In genomic region chr17:47686661-47687327, GRCh38 we compare ENCODE assay signal across 1 cellular context.
A peak's percentile ranks its signal among the peaks of the same experiment; 100 is the strongest.
TF ChIP-seq lines count a peak whose summit lies in the region.

No MANE protein-coding gene starts in this region.

TF ChIP-seq in HepG2, 621 proteins besides CTCF, POLR2A, EP300 and RAD21 (continued from another document and continues in another):
- TF ChIP-seq SMC3 (IDR thresholded peaks at IDR 0.05; ENCODE audit: low read length) (no peak), MYC (CRISPR knock-in tag; IDR thresholded peaks at IDR 0.05; ENCODE audit: borderline replicate concordance) (no peak), PTBP1 (IDR thresholded peaks at IDR 0.05; ENCODE audit: low read depth, low read length, poor library complexity, severe bottlenecking) (no peak), TSC22D2 (CRISPR knock-in tag; IDR thresholded peaks at IDR 0.05; ENCODE audit: borderline replicate concordance) (no peak), AGO1 (IDR thresholded peaks at IDR 0.05; ENCODE audit: low read depth, low read length, poor library complexity, severe bottlenecking) (no peak), ZNF768 (CRISPR knock-in tag; IDR thresholded peaks at IDR 0.05) (no peak), ZNF703 (CRISPR knock-in tag; IDR thresholded peaks at IDR 0.05; ENCODE audit: borderline replicate concordance) (no peak), KLF11 (CRISPR knock-in tag; IDR thresholded peaks at IDR 0.05) (no peak), HIVEP1 (CRISPR knock-in tag; IDR thresholded peaks at IDR 0.05) (no peak), ZKSCAN5 (CRISPR knock-in tag; IDR thresholded peaks at IDR 0.05) (no peak), ZNF563 (CRISPR knock-in tag; IDR thresholded peaks at IDR 0.05) (no peak), HOXA7 (CRISPR knock-in tag; IDR thresholded peaks at IDR 0.05) (no peak), PCBP1 (IDR thresholded peaks at IDR 0.05; ENCODE audit: borderline replicate concordance, low read depth, low read length) (no peak), ZNF331 (CRISPR knock-in tag; IDR thresholded peaks at IDR 0.05) (0 out of 2 replicates have a peak, but pooled peaks have one; percentile 30), GZF1 (CRISPR knock-in tag; IDR thresholded peaks at IDR 0.05) (no peak), SIN3B (IDR thresholded peaks at IDR 0.05; ENCODE audit: low read length) (no peak), ZNF720 (CRISPR knock-in tag; IDR thresholded peaks at IDR 0.05) (no peak), ZBTB20 (CRISPR knock-in tag; IDR thresholded peaks at IDR 0.05; ENCODE audit: borderline replicate concordance, low read depth) (peak; percentile 89; the same call in 1 of the 2 replicates), ZSCAN31 (CRISPR knock-in tag; IDR thresholded peaks at IDR 0.05; ENCODE audit: low read depth) (no peak), ATAD3A (CRISPR knock-in tag; IDR thresholded peaks at IDR 0.05) (no peak), ZEB1 (IDR thresholded peaks at IDR 0.05; ENCODE audit: insufficient replicate concordance, low read depth) (peak; percentile 27), ATM (IDR thresholded peaks at IDR 0.05; ENCODE audit: borderline replicate concordance) (no peak), DZIP1 (CRISPR knock-in tag; IDR thresholded peaks at IDR 0.05) (no peak), MXD1 (CRISPR knock-in tag; IDR thresholded peaks at IDR 0.05) (no peak), ZBTB34 (CRISPR knock-in tag; IDR thresholded peaks at IDR 0.05) (no peak), CEBPB (IDR thresholded peaks at IDR 0.05; ENCODE audit: borderline replicate concordance, low read depth, low read length) (peak; percentile 51; the same call in 1 of the 2 replicates), SALL1 (CRISPR knock-in tag; IDR thresholded peaks at IDR 0.05) (no peak), YEATS4 (CRISPR knock-in tag; IDR thresholded peaks at IDR 0.05; ENCODE audit: borderline replicate concordance) (no peak), FOXP1 (IDR thresholded peaks at IDR 0.05) (no peak), FOXP1 (CRISPR knock-in tag; IDR thresholded peaks at IDR 0.05) (peak; percentile 55), TAF15 (IDR thresholded peaks at IDR 0.05; ENCODE audit: low read depth, low read length, poor library complexity, severe bottlenecking) (no peak), ZFP82 (CRISPR knock-in tag; IDR thresholded peaks at IDR 0.05; ENCODE audit: borderline replicate concordance) (no peak), ZNF501 (CRISPR knock-in tag; IDR thresholded peaks at IDR 0.05) (no peak), GRHL1 (CRISPR knock-in tag; conservative IDR thresholded peaks at IDR 0.05) (no peak), SP140L (CRISPR knock-in tag; IDR thresholded peaks at IDR 0.05; ENCODE audit: borderline replicate concordance) (no peak), JUNB (CRISPR knock-in tag; IDR thresholded peaks at IDR 0.05; ENCODE audit: borderline replicate concordance) (no peak), CC2D1A (CRISPR knock-in tag; IDR thresholded peaks at IDR 0.05) (no peak), FOXM1 (CRISPR knock-in tag; IDR thresholded peaks at IDR 0.05) (no peak), ZNF784 (CRISPR knock-in tag; IDR thresholded peaks at IDR 0.05; ENCODE audit: borderline replicate concordance) (peak; percentile 76; the same call in 1 of the 2 replicates), REXO4 (CRISPR knock-in tag; IDR thresholded peaks at IDR 0.05; ENCODE audit: borderline replicate concordance) (no peak), ZNF883 (CRISPR knock-in tag; IDR thresholded peaks at IDR 0.05; ENCODE audit: not compliant biosample characterization) (no peak), ETS1 (CRISPR knock-in tag; IDR thresholded peaks at IDR 0.05) (no peak), KDM1A (CRISPR knock-in tag; IDR thresholded peaks at IDR 0.05) (0 out of 2 replicates have a peak, but pooled peaks have one; percentile 17), HNF1A (IDR thresholded peaks at IDR 0.05; ENCODE audit: low read depth) (no peak), HNF1A (CRISPR knock-in tag; IDR thresholded peaks at IDR 0.05; ENCODE audit: borderline replicate concordance) (no peak), ZBTB38 (CRISPR knock-in tag; IDR thresholded peaks at IDR 0.05) (no peak), NR2F6 (IDR thresholded peaks at IDR 0.05) (peak; percentile 61), NR2F6 (CRISPR knock-in tag; IDR thresholded peaks at IDR 0.05) (peak; percentile 61; the same call in 1 of the 2 replicates), CREM (IDR thresholded peaks at IDR 0.05) (peak; percentile 71), CREM (CRISPR knock-in tag; IDR thresholded peaks at IDR 0.05) (no peak), NFAT5 (CRISPR knock-in tag; IDR thresholded peaks at IDR 0.05) (no peak), JUND (CRISPR knock-in tag; IDR thresholded peaks at IDR 0.05) (no peak), HNRNPUL1 (IDR thresholded peaks at IDR 0.05; ENCODE audit: low read depth, low read length) (no peak), FOXA3 (CRISPR knock-in tag; IDR thresholded peaks at IDR 0.05) (peak; percentile 74)
